Comparison of ENCODE assay signal across 18 cellular contexts in genomic region chr15:73607405-73607804, GRCh38.
DNase-seq lines count a peak whose midpoint lies in the region; ATAC-seq and TF ChIP-seq lines count a peak whose summit lies in the region.
"Had no signal": no experiment of that assay in that cellular context is flagged by ENCODE, and none has a peak within 500 bp of the region (broad histone marks: within the 10 kb centered on the region; RNA-seq: fewer than 3 reads in every experiment).

No MANE protein-coding gene starts in this region.

- H4K20me1 ChIP-seq in BLaER1 treated with 17β-estradiol and CSF1 and Interleukin-3, amounts not matched to agents 10 nM and 100 nM = peaks cover 95 to 100% (median 100%) of the 10 kb centered on the region in 11 experiments

- ATAC-seq in HG02852 (IDR thresholded peaks at IDR 0.05; ENCODE audit: unreplicated experiment) (peak; percentile 50), GM18870 (IDR thresholded peaks at IDR 0.05; ENCODE audit: unreplicated experiment) (no peak)

- H3K27ac ChIP-seq in BLaER1 treated with 17β-estradiol and CSF1 and Interleukin-3, amounts not matched to agents 10 nM and 100 nM = no peak overlapping the region
- no peak overlapping the region for H3K27ac ChIP-seq in effector memory CD4-positive, alpha-beta T cell (ENCODE audit: insufficient read depth, low read length, poor library complexity, severe bottlenecking)
- H3K27ac ChIP-seq: PC-9, SK-N-MC had no signal

- peaks cover 35 to 81% (median 47%) of the 10 kb centered on the region in 10 experiments for H3K4me1 ChIP-seq in BLaER1 treated with 17β-estradiol and CSF1 and Interleukin-3, amounts not matched to agents 10 nM and 100 nM
- H3K4me1 ChIP-seq in endocrine pancreas (ENCODE audit: control insufficient read depth, insufficient read depth, low read length) = peaks cover 35% of the 10 kb centered on the region
- H3K4me1 ChIP-seq in effector memory CD4-positive, alpha-beta T cell (ENCODE audit: control insufficient read depth, insufficient read depth, low read length, poor library complexity, severe bottlenecking) = peaks cover 8% of the 10 kb centered on the region

- peaks cover 0 to 59% (median 20%) of the 10 kb centered on the region in 11 experiments; a peak in 14 of 22 replicates for H3K36me3 ChIP-seq in BLaER1 treated with 17β-estradiol and CSF1 and Interleukin-3, amounts not matched to agents 10 nM and 100 nM
- no peaks in the 10 kb centered on the region for H3K36me3 ChIP-seq in endocrine pancreas (ENCODE audit: control insufficient read depth, insufficient read depth, low read length)
- no peaks in the 10 kb centered on the region for H3K36me3 ChIP-seq in effector memory CD4-positive, alpha-beta T cell (ENCODE audit: control insufficient read depth, insufficient read depth, low read length)

- H3K9ac ChIP-seq in BLaER1 treated with 17β-estradiol and CSF1 and Interleukin-3, amounts not matched to agents 10 nM and 100 nM = no peak overlapping the region
- H3K9ac ChIP-seq in endocrine pancreas (ENCODE audit: control insufficient read depth, insufficient read depth, low read length) = no peak overlapping the region

- DNase-seq in NOMO-1 treated with DMSO at 0.1 percent for 48 hours (lab: John Stamatoyannopoulos, UW; ENCODE audit: unreplicated experiment) (peak; percentile 40), NOMO-1 treated with dmso at 0.1 percent for 144 hours (lab: John Stamatoyannopoulos, UW; ENCODE audit: unreplicated experiment) (no peak), GM13977 (ENCODE audit: low spot score) (no peak)
- DNase-seq in effector memory CD4-positive, alpha-beta T cell = no peak
- DNase-seq: 8988T, C1 segment of cervical spinal cord, DMS79, HCEC 1CT, NCI-H1092, NCI-H2107, NCI-H226, NCI-H526, PC-9 had no signal

- no peaks in the 10 kb centered on the region for H3K27me3 ChIP-seq in BLaER1 treated with 17β-estradiol and CSF1 and Interleukin-3, amounts not matched to agents 10 nM and 100 nM
- H3K27me3 ChIP-seq in endocrine pancreas (ENCODE audit: control insufficient read depth, insufficient read depth, low read length) = no peaks in the 10 kb centered on the region
- H3K27me3 ChIP-seq in effector memory CD4-positive, alpha-beta T cell (replicated peaks; ENCODE audit: control insufficient read depth, insufficient read depth, low read length, poor library complexity, severe bottlenecking) = no peaks in the 10 kb centered on the region

- H3K4me3 ChIP-seq in BLaER1 treated with 17β-estradiol and CSF1 and Interleukin-3, amounts not matched to agents 10 nM and 100 nM = no peak overlapping the region
- peak overlapping the region; percentile 14 for H3K4me3 ChIP-seq in endocrine pancreas (ENCODE audit: control insufficient read depth, insufficient read depth, low read length)
- H3K4me3 ChIP-seq in effector memory CD4-positive, alpha-beta T cell (ENCODE audit: insufficient read depth, low read depth, low read length, poor library complexity, severe bottlenecking) = no peak overlapping the region
- H3K4me3 ChIP-seq: PC-9, SK-N-MC had no signal

- in situ Hi-C loops in GM13977 (cut with MboI; ENCODE audit: low pct_unique_long_range_greater_than_20kb, low sequenced_read_pairs, unreplicated experiment) = no loop called here

- H3K9me3 ChIP-seq in BLaER1 treated with 17β-estradiol and CSF1 and Interleukin-3, amounts not matched to agents 10 nM and 100 nM (replicated peaks in 1 of 11) = peaks cover 0 to 8% (median 0%) of the 10 kb centered on the region in 11 experiments; a peak in 3 of 22 replicates
- H3K9me3 ChIP-seq in endocrine pancreas (ENCODE audit: control insufficient read depth, low read length) = no peaks in the 10 kb centered on the region
- H3K9me3 ChIP-seq in effector memory CD4-positive, alpha-beta T cell (ENCODE audit: control insufficient read depth, low read length) = no peaks in the 10 kb centered on the region

- H3K4me2 ChIP-seq in BLaER1 treated with 17β-estradiol and CSF1 and Interleukin-3, amounts not matched to agents 10 nM and 100 nM = peak overlapping the region; percentile 1 to 67 (median 41); a peak in 19 of 22 replicates
- H3K4me2 ChIP-seq: PC-9 had no signal

- TF ChIP-seq CTCF in GM13977 (IDR thresholded peaks at IDR 0.05; ENCODE audit: extremely low read depth, insufficient read depth, missing control alignments) = no peak
